ENCODE assay signal across 37 cellular contexts in genomic region chr2:25941042-25941441, GRCh38.
"Had no signal": no experiment of that assay in that cellular context is flagged by ENCODE, and none has a peak within 500 bp of the region (broad histone marks: within the 10 kb centered on the region; RNA-seq: fewer than 3 reads in every experiment).

No MANE protein-coding gene starts in this region.

- DNase-seq: activated CD4-positive, alpha-beta memory T cell treated with anti-CD3 and anti-CD28 coated beads, Interleukin-2, amount 10 ng/mL, durations not matched to agents 7 days and 5 days; activated CD4-positive, alpha-beta T cell treated with anti-CD3 and anti-CD28 coated beads for 1 hour; activated CD4-positive, alpha-beta T cell treated with anti-CD3 and anti-CD28 coated beads for 36 hours; activated CD4-positive, alpha-beta T cell treated with anti-CD3 and anti-CD28 coated beads for 48 hours; activated CD4-positive, alpha-beta T cell treated with anti-CD3 and anti-CD28 coated beads, Interleukin-2, amount 10 ng/mL, durations not matched to agents 7 days and 5 days; activated CD4-positive, alpha-beta T cell treated with anti-CD3 and anti-CD28 coated beads, Interleukin-2, amount 50 U/mL, for 48 hours; activated CD4-positive, CD25-positive, alpha-beta regulatory T cell; activated CD8-positive, alpha-beta memory T cell treated with anti-CD3 and anti-CD28 coated beads for 24 hours; activated CD8-positive, alpha-beta memory T cell treated with anti-CD3 and anti-CD28 coated beads, Interleukin-2, amount 10 ng/mL, durations not matched to agents 7 days and 5 days; activated CD8-positive, alpha-beta memory T cell treated with anti-CD3 and anti-CD28 coated beads, Interleukin-2, amount 50 U/mL, for 48 hours; activated CD8-positive, alpha-beta T cell treated with anti-CD3 and anti-CD28 coated beads, Interleukin-2, amount 10 ng/mL, durations not matched to agents 7 days and 5 days; activated effector memory CD4-positive, alpha-beta T cell treated with Interleukin-2 at 50 U/mL for 16 hours; activated gamma-delta T cell; activated naive CD4-positive, alpha-beta T cell treated with anti-CD3 and anti-CD28 coated beads, Interleukin-2, amount 10 ng/mL, durations not matched to agents 7 days and 5 days; activated naive CD4-positive, alpha-beta T cell treated with Interleukin-2 at 50 U/mL for 16 hours; activated naive CD8-positive, alpha-beta T cell treated with anti-CD3 and anti-CD28 coated beads, Interleukin-2, amount 10 ng/mL, durations not matched to agents 7 days and 5 days; activated naive CD8-positive, alpha-beta T cell treated with anti-CD3 and anti-CD28 coated beads, Interleukin-2, amount 50 U/mL, for 24 hours; activated T-cell treated with anti-CD3 and anti-CD28 coated beads, Interleukin-2, amount 50 U/mL, for 24 hours; activated T-cell treated with anti-CD3 and anti-CD28 coated beads, Interleukin-2, amount 50 U/mL, for 48 hours; amygdala; anterior cingulate cortex; caudate nucleus; SW 1271; T-helper 1 cell; T-helper 2 cell; T-helper 9 cell had no signal

- H3K27me3 Mint-ChIP-seq: activated CD4-positive, alpha-beta memory T cell treated with anti-CD3 and anti-CD28 coated beads, Interleukin-2, amount 10 ng/mL, durations not matched to agents 7 days and 5 days; activated CD4-positive, alpha-beta T cell treated with anti-CD3 and anti-CD28 coated beads for 36 hours; activated CD4-positive, alpha-beta T cell treated with anti-CD3 and anti-CD28 coated beads, Interleukin-2, amount 10 ng/mL, durations not matched to agents 7 days and 5 days; activated CD8-positive, alpha-beta memory T cell treated with anti-CD3 and anti-CD28 coated beads, Interleukin-2, amount 10 ng/mL, durations not matched to agents 7 days and 5 days; activated naive CD4-positive, alpha-beta T cell treated with anti-CD3 and anti-CD28 coated beads, Interleukin-2, amount 10 ng/mL, durations not matched to agents 7 days and 5 days; activated naive CD4-positive, alpha-beta T cell treated with anti-CD3 and anti-CD28 coated beads, Interleukin-2, amount 50 U/mL, for 24 hours; activated naive CD8-positive, alpha-beta T cell; activated naive CD8-positive, alpha-beta T cell treated with anti-CD3 and anti-CD28 coated beads, Interleukin-2, amount 10 ng/mL, durations not matched to agents 7 days and 5 days; activated naive CD8-positive, alpha-beta T cell treated with anti-CD3 and anti-CD28 coated beads, Interleukin-2, amount 50 U/mL, for 24 hours; activated T-cell treated with anti-CD3 and anti-CD28 coated beads, Interleukin-2, amount 50 U/mL, for 24 hours; brain; central memory CD8-positive, alpha-beta T cell had no signal

- H3K4me1 ChIP-seq: ascending aorta had no signal

- H3K36me3 Mint-ChIP-seq: activated CD8-positive, alpha-beta memory T cell treated with anti-CD3 and anti-CD28 coated beads, Interleukin-2, amount 10 ng/mL, durations not matched to agents 7 days and 5 days; activated naive CD4-positive, alpha-beta T cell treated with anti-CD3 and anti-CD28 coated beads, Interleukin-2, amount 10 ng/mL, durations not matched to agents 7 days and 5 days; activated naive CD4-positive, alpha-beta T cell treated with anti-CD3 and anti-CD28 coated beads, Interleukin-2, amount 50 U/mL, for 24 hours; activated naive CD8-positive, alpha-beta T cell; activated naive CD8-positive, alpha-beta T cell treated with anti-CD3 and anti-CD28 coated beads, Interleukin-2, amount 10 ng/mL, durations not matched to agents 7 days and 5 days had no signal

- H3K4me3 ChIP-seq: ascending aorta, cardiac muscle cell had no signal

- H3K27ac Mint-ChIP-seq: activated CD4-positive, alpha-beta memory T cell treated with anti-CD3 and anti-CD28 coated beads, Interleukin-2, amount 10 ng/mL, durations not matched to agents 7 days and 5 days; activated CD4-positive, alpha-beta T cell treated with anti-CD3 and anti-CD28 coated beads for 36 hours; activated CD4-positive, alpha-beta T cell treated with anti-CD3 and anti-CD28 coated beads, Interleukin-2, amount 10 ng/mL, durations not matched to agents 7 days and 5 days; activated CD8-positive, alpha-beta memory T cell treated with anti-CD3 and anti-CD28 coated beads, Interleukin-2, amount 10 ng/mL, durations not matched to agents 7 days and 5 days; activated CD8-positive, alpha-beta T cell treated with anti-CD3 and anti-CD28 coated beads, Interleukin-2, amount 10 ng/mL, durations not matched to agents 7 days and 5 days; activated naive CD4-positive, alpha-beta T cell treated with anti-CD3 and anti-CD28 coated beads, Interleukin-2, amount 10 ng/mL, durations not matched to agents 7 days and 5 days; activated naive CD4-positive, alpha-beta T cell treated with anti-CD3 and anti-CD28 coated beads, Interleukin-2, amount 50 U/mL, for 24 hours; activated naive CD8-positive, alpha-beta T cell; activated naive CD8-positive, alpha-beta T cell treated with anti-CD3 and anti-CD28 coated beads, Interleukin-2, amount 10 ng/mL, durations not matched to agents 7 days and 5 days; activated naive CD8-positive, alpha-beta T cell treated with anti-CD3 and anti-CD28 coated beads, Interleukin-2, amount 50 U/mL, for 24 hours; activated T-cell treated with anti-CD3 and anti-CD28 coated beads, Interleukin-2, amount 50 U/mL, for 24 hours; activated T-helper 2 cell treated with anti-CD3 and anti-CD28 coated beads, Interferon-gamma antibody, Interleukin-2, Interleukin-4, amounts not matched to agents 10 μg/mL and 5 μg/mL and 100 μg/mL, durations not matched to agents 14 hours and 24 hours and 36 hours; brain; T-helper 1 cell treated with Interleukin-12 subunit alpha and Interleukin-12 subunit beta and Interleukin-4 antibody, amounts not matched to agents 30 μg/mL and 1 μg/mL, for 36 hours; T-helper 2 cell treated with Interferon-gamma antibody and Interleukin-4, amounts not matched to agents 5 μg/mL and 100 μg/mL, for 36 hours had no signal

- H3K27me3 ChIP-seq: ascending aorta, cardiac muscle cell had no signal

- H3K4me1 Mint-ChIP-seq: activated CD4-positive, alpha-beta T cell treated with anti-CD3 and anti-CD28 coated beads for 36 hours; activated CD4-positive, alpha-beta T cell treated with anti-CD3 and anti-CD28 coated beads, Interleukin-2, amount 10 ng/mL, durations not matched to agents 7 days and 5 days; activated CD8-positive, alpha-beta memory T cell treated with anti-CD3 and anti-CD28 coated beads, Interleukin-2, amount 10 ng/mL, durations not matched to agents 7 days and 5 days; activated naive CD4-positive, alpha-beta T cell treated with anti-CD3 and anti-CD28 coated beads, Interleukin-2, amount 50 U/mL, for 24 hours; activated naive CD8-positive, alpha-beta T cell treated with anti-CD3 and anti-CD28 coated beads, Interleukin-2, amount 10 ng/mL, durations not matched to agents 7 days and 5 days; activated naive CD8-positive, alpha-beta T cell treated with anti-CD3 and anti-CD28 coated beads, Interleukin-2, amount 50 U/mL, for 24 hours; brain; central memory CD8-positive, alpha-beta T cell had no signal

- H3K9me3 Mint-ChIP-seq: activated CD4-positive, alpha-beta memory T cell treated with anti-CD3 and anti-CD28 coated beads, Interleukin-2, amount 10 ng/mL, durations not matched to agents 7 days and 5 days; activated CD4-positive, alpha-beta T cell treated with anti-CD3 and anti-CD28 coated beads, Interleukin-2, amount 10 ng/mL, durations not matched to agents 7 days and 5 days; activated naive CD4-positive, alpha-beta T cell treated with anti-CD3 and anti-CD28 coated beads, Interleukin-2, amount 10 ng/mL, durations not matched to agents 7 days and 5 days; activated naive CD4-positive, alpha-beta T cell treated with anti-CD3 and anti-CD28 coated beads, Interleukin-2, amount 50 U/mL, for 24 hours; activated naive CD8-positive, alpha-beta T cell treated with anti-CD3 and anti-CD28 coated beads, Interleukin-2, amount 10 ng/mL, durations not matched to agents 7 days and 5 days; activated naive CD8-positive, alpha-beta T cell treated with anti-CD3 and anti-CD28 coated beads, Interleukin-2, amount 50 U/mL, for 24 hours; activated T-cell treated with anti-CD3 and anti-CD28 coated beads, Interleukin-2, amount 50 U/mL, for 24 hours; activated T-helper 2 cell treated with anti-CD3 and anti-CD28 coated beads, Interferon-gamma antibody, Interleukin-2, Interleukin-4, amounts not matched to agents 10 μg/mL and 5 μg/mL and 100 μg/mL, durations not matched to agents 14 hours and 24 hours and 36 hours; brain; central memory CD8-positive, alpha-beta T cell; T-helper 1 cell treated with Interleukin-12 subunit alpha and Interleukin-12 subunit beta and Interleukin-4 antibody, amounts not matched to agents 30 μg/mL and 1 μg/mL, for 36 hours; T-helper 2 cell treated with Interferon-gamma antibody and Interleukin-4, amounts not matched to agents 5 μg/mL and 100 μg/mL, for 36 hours had no signal

- ATAC-seq: activated CD4-positive, alpha-beta T cell treated with anti-CD3 and anti-CD28 coated beads for 36 hours; activated CD4-positive, CD25-positive, alpha-beta regulatory T cell treated with anti-CD3 and anti-CD28 coated beads, Interleukin-2, amount 50 U/mL, for 24 hours; activated CD8-positive, alpha-beta memory T cell treated with anti-CD3 and anti-CD28 coated beads, Interleukin-2, amount 10 ng/mL, durations not matched to agents 7 days and 5 days; activated CD8-positive, alpha-beta T cell treated with anti-CD3 and anti-CD28 coated beads, Interleukin-2, amount 10 ng/mL, durations not matched to agents 7 days and 5 days; activated naive CD8-positive, alpha-beta T cell treated with anti-CD3 and anti-CD28 coated beads, Interleukin-2, amount 50 U/mL, for 24 hours had no signal

- H3K9me3 ChIP-seq: ascending aorta had no signal

- H3K27ac ChIP-seq: ascending aorta, cardiac muscle cell, VCaP had no signal

- H3K4me3 Mint-ChIP-seq: activated CD4-positive, alpha-beta memory T cell treated with anti-CD3 and anti-CD28 coated beads, Interleukin-2, amount 10 ng/mL, durations not matched to agents 7 days and 5 days; activated CD4-positive, alpha-beta T cell treated with anti-CD3 and anti-CD28 coated beads for 36 hours; activated CD4-positive, alpha-beta T cell treated with anti-CD3 and anti-CD28 coated beads, Interleukin-2, amount 10 ng/mL, durations not matched to agents 7 days and 5 days; activated CD8-positive, alpha-beta memory T cell treated with anti-CD3 and anti-CD28 coated beads, Interleukin-2, amount 10 ng/mL, durations not matched to agents 7 days and 5 days; activated CD8-positive, alpha-beta T cell treated with anti-CD3 and anti-CD28 coated beads, Interleukin-2, amount 10 ng/mL, durations not matched to agents 7 days and 5 days; activated naive CD4-positive, alpha-beta T cell treated with anti-CD3 and anti-CD28 coated beads, Interleukin-2, amount 10 ng/mL, durations not matched to agents 7 days and 5 days; activated naive CD4-positive, alpha-beta T cell treated with anti-CD3 and anti-CD28 coated beads, Interleukin-2, amount 50 U/mL, for 24 hours; activated naive CD8-positive, alpha-beta T cell; activated naive CD8-positive, alpha-beta T cell treated with anti-CD3 and anti-CD28 coated beads, Interleukin-2, amount 10 ng/mL, durations not matched to agents 7 days and 5 days; activated naive CD8-positive, alpha-beta T cell treated with anti-CD3 and anti-CD28 coated beads, Interleukin-2, amount 50 U/mL, for 24 hours; activated T-cell treated with anti-CD3 and anti-CD28 coated beads, Interleukin-2, amount 50 U/mL, for 24 hours; brain; central memory CD8-positive, alpha-beta T cell; T-helper 1 cell treated with Interleukin-12 subunit alpha and Interleukin-12 subunit beta and Interleukin-4 antibody, amounts not matched to agents 30 μg/mL and 1 μg/mL, for 36 hours; T-helper 2 cell treated with Interferon-gamma antibody and Interleukin-4, amounts not matched to agents 5 μg/mL and 100 μg/mL, for 36 hours had no signal

- H3K36me3 ChIP-seq: cardiac muscle cell had no signal
